In genomic region chr3:23452408-23452807, GRCh38 we compare ENCODE assay signal across 35 cellular contexts.
"Had no signal": no experiment of that assay in that cellular context is flagged by ENCODE, and none has a peak within 500 bp of the region (broad histone marks: within the 10 kb centered on the region; RNA-seq: fewer than 3 reads in every experiment).

No MANE protein-coding gene starts in this region.

- DNase-seq: Karpas-422, Kasumi-1, MG63, MM.1S, MV-4-11, NCI-H1048, NCI-H1092, NCI-H1092 treated with DMSO at 0.1 percent for 48 hours, NCI-H1105, NCI-H1105 treated with DMSO at 0.1 percent for 48 hours, NCI-H1417, NCI-H1417 treated with DMSO at 0.1 percent for 48 hours, NCI-H1436, NCI-H1436 treated with DMSO at 0.1 percent for 48 hours, NCI-H146, NCI-H1694, NCI-H1694 treated with DMSO at 0.1 percent for 48 hours, NCI-H187, NCI-H187 treated with DMSO at 0.1 percent for 48 hours, NCI-H1930, NCI-H2029, NCI-H2029 treated with DMSO at 0.1 percent for 48 hours, NCI-H2081, NCI-H2081 treated with DMSO at 0.1 percent for 48 hours, NCI-H2107, NCI-H2171, NCI-H2171 treated with DMSO at 0.1 percent for 48 hours, NCI-H2227 treated with DMSO at 0.1 percent for 48 hours, NCI-H226, NCI-H345, NCI-H446, NCI-H446 treated with DMSO at 0.1 percent for 48 hours, NCI-H510A, NCI-H510A treated with DMSO at 0.1 percent for 48 hours had no signal

- H3K4me3 ChIP-seq: MG63 had no signal

- H3K36me3 ChIP-seq: MG63 had no signal

- H3K27ac ChIP-seq: KMS-11 had no signal
